Comparison of ENCODE assay signal across 39 cellular contexts in genomic region chr4:157854819-157855218, GRCh38.
"Had no signal": no experiment of that assay in that cellular context is flagged by ENCODE, and none has a peak within 500 bp of the region (broad histone marks: within the 10 kb centered on the region; RNA-seq: fewer than 3 reads in every experiment).

No MANE protein-coding gene starts in this region.

- H3K9me3 ChIP-seq: adrenal gland had no signal

- H3K4me3 Mint-ChIP-seq: activated CD4-positive, alpha-beta memory T cell treated with anti-CD3 and anti-CD28 coated beads for 36 hours; activated CD4-positive, alpha-beta T cell treated with anti-CD3 and anti-CD28 coated beads for 36 hours; activated CD4-positive, alpha-beta T cell treated with anti-CD3 and anti-CD28 coated beads, Interleukin-2, amount 10 ng/mL, durations not matched to agents 7 days and 5 days; activated CD8-positive, alpha-beta T cell treated with anti-CD3 and anti-CD28 coated beads for 36 hours; activated naive CD4-positive, alpha-beta T cell treated with anti-CD3 and anti-CD28 coated beads for 36 hours; activated naive CD8-positive, alpha-beta T cell treated with anti-CD3 and anti-CD28 coated beads for 36 hours; activated T-cell treated with anti-CD3 and anti-CD28 coated beads, Interleukin-2, amount 50 U/mL, for 4 hours; activated T-cell treated with anti-CD3 and anti-CD28 coated beads, Interleukin-2, amount 50 U/mL, for 72 hours; activated T-helper 1 cell treated with anti-CD3 and anti-CD28 coated beads, Interleukin-12 subunit alpha, Interleukin-12 subunit beta, Interleukin-2, Interleukin-4 antibody, amounts not matched to agents 30 ng/mL and 10 ng/mL and 1 ng/mL, durations not matched to agents 14 hours and 24 hours and 36 hours; activated T-helper 17 cell treated with anti-CD3 and anti-CD28 coated beads, Interleukin-2, amount 50 U/mL, for 72 hours; brain; central memory CD8-positive, alpha-beta T cell; T-helper 1 cell treated with Interleukin-12 subunit alpha and Interleukin-12 subunit beta and Interleukin-4 antibody, amounts not matched to agents 30 μg/mL and 1 μg/mL, for 36 hours; T-helper 2 cell treated with Interferon-gamma antibody and Interleukin-4, amounts not matched to agents 5 μg/mL and 100 μg/mL, for 36 hours had no signal

- ATAC-seq: activated CD4-positive, alpha-beta T cell treated with anti-CD3 and anti-CD28 coated beads for 36 hours; activated CD4-positive, CD25-positive, alpha-beta regulatory T cell treated with anti-CD3 and anti-CD28 coated beads, Interleukin-2, amount 50 U/mL, for 24 hours; activated CD8-positive, alpha-beta T cell treated with anti-CD3 and anti-CD28 coated beads for 36 hours; activated naive CD4-positive, alpha-beta T cell treated with anti-CD3 and anti-CD28 coated beads, Interleukin-2, amount 50 U/mL, for 72 hours; activated T-cell treated with anti-CD3 and anti-CD28 coated beads, Interleukin-2, amount 50 U/mL, for 4 hours; activated T-cell treated with anti-CD3 and anti-CD28 coated beads, Interleukin-2, amount 50 U/mL, for 72 hours; activated T-helper 17 cell treated with anti-CD3 and anti-CD28 coated beads, Interleukin-2, amount 50 U/mL, for 72 hours had no signal

- H3K4me3 ChIP-seq: adrenal gland, cardiac muscle cell had no signal

- H3K9me3 Mint-ChIP-seq: activated T-helper 1 cell treated with anti-CD3 and anti-CD28 coated beads, Interleukin-12 subunit alpha, Interleukin-12 subunit beta, Interleukin-2, Interleukin-4 antibody, amounts not matched to agents 30 ng/mL and 10 ng/mL and 1 ng/mL, durations not matched to agents 14 hours and 24 hours and 36 hours had no signal

- H3K4me1 ChIP-seq: adrenal gland had no signal

- H3K36me3 Mint-ChIP-seq: activated CD4-positive, alpha-beta memory T cell treated with anti-CD3 and anti-CD28 coated beads for 36 hours; activated naive CD4-positive, alpha-beta T cell treated with anti-CD3 and anti-CD28 coated beads, Interleukin-2, amount 50 U/mL, for 72 hours; activated naive CD8-positive, alpha-beta T cell treated with anti-CD3 and anti-CD28 coated beads for 36 hours; brain had no signal

- DNase-seq: activated CD4-positive, alpha-beta memory T cell treated with anti-CD3 and anti-CD28 coated beads for 36 hours; activated CD4-positive, alpha-beta T cell treated with anti-CD3 and anti-CD28 coated beads for 1 hour; activated CD4-positive, alpha-beta T cell treated with anti-CD3 and anti-CD28 coated beads for 36 hours; activated CD4-positive, alpha-beta T cell treated with anti-CD3 and anti-CD28 coated beads for 48 hours; activated CD4-positive, alpha-beta T cell treated with anti-CD3 and anti-CD28 coated beads, Interleukin-2, amount 10 ng/mL, durations not matched to agents 7 days and 5 days; activated CD4-positive, CD25-positive, alpha-beta regulatory T cell; activated CD8-positive, alpha-beta memory T cell treated with anti-CD3 and anti-CD28 coated beads, Interleukin-2, amount 50 U/mL, for 4 hours; activated CD8-positive, alpha-beta T cell treated with anti-CD3 and anti-CD28 coated beads for 36 hours; activated effector memory CD4-positive, alpha-beta T cell treated with anti-CD3 and anti-CD28 coated beads, Interleukin-2, amount 50 U/mL, for 16 hours; activated gamma-delta T cell treated with Interleukin-2 at 50 U/mL for 16 hours; activated naive CD4-positive, alpha-beta T cell; activated naive CD4-positive, alpha-beta T cell treated with anti-CD3 and anti-CD28 coated beads for 36 hours; activated naive CD4-positive, alpha-beta T cell treated with anti-CD3 and anti-CD28 coated beads, Interleukin-2, amount 50 U/mL, for 16 hours; activated naive CD8-positive, alpha-beta T cell treated with anti-CD3 and anti-CD28 coated beads for 36 hours; activated T-cell treated with anti-CD3 and anti-CD28 coated beads for 4 hours; activated T-cell treated with anti-CD3 and anti-CD28 coated beads, Interleukin-2, amount 50 U/mL, for 1 hour; activated T-cell treated with anti-CD3 and anti-CD28 coated beads, Interleukin-2, amount 50 U/mL, for 4 hours; activated T-cell treated with anti-CD3 and anti-CD28 coated beads, Interleukin-2, amount 50 U/mL, for 72 hours; adrenal gland; amniotic stem cell; aorta; caudate nucleus; cerebellar nuclear complex; T-helper 1 cell; T-helper 2 cell; T-helper 9 cell had no signal

- H3K27ac ChIP-seq: adrenal gland, cardiac muscle cell, VCaP had no signal

- H3K27ac Mint-ChIP-seq: activated CD4-positive, alpha-beta memory T cell treated with anti-CD3 and anti-CD28 coated beads for 36 hours; activated CD4-positive, alpha-beta T cell treated with anti-CD3 and anti-CD28 coated beads for 36 hours; activated CD4-positive, alpha-beta T cell treated with anti-CD3 and anti-CD28 coated beads, Interleukin-2, amount 10 ng/mL, durations not matched to agents 7 days and 5 days; activated CD8-positive, alpha-beta T cell treated with anti-CD3 and anti-CD28 coated beads for 36 hours; activated naive CD4-positive, alpha-beta T cell treated with anti-CD3 and anti-CD28 coated beads for 36 hours; activated naive CD4-positive, alpha-beta T cell treated with anti-CD3 and anti-CD28 coated beads, Interleukin-2, amount 50 U/mL, for 72 hours; activated naive CD8-positive, alpha-beta T cell treated with anti-CD3 and anti-CD28 coated beads for 36 hours; activated T-cell treated with anti-CD3 and anti-CD28 coated beads, Interleukin-2, amount 50 U/mL, for 72 hours; activated T-helper 1 cell treated with anti-CD3 and anti-CD28 coated beads, Interleukin-12 subunit alpha, Interleukin-12 subunit beta, Interleukin-2, Interleukin-4 antibody, amounts not matched to agents 30 ng/mL and 10 ng/mL and 1 ng/mL, durations not matched to agents 14 hours and 24 hours and 36 hours; activated T-helper 17 cell treated with anti-CD3 and anti-CD28 coated beads, Interleukin-2, amount 50 U/mL, for 72 hours; brain; T-helper 1 cell treated with Interleukin-12 subunit alpha and Interleukin-12 subunit beta and Interleukin-4 antibody, amounts not matched to agents 30 μg/mL and 1 μg/mL, for 36 hours; T-helper 2 cell treated with Interferon-gamma antibody and Interleukin-4, amounts not matched to agents 5 μg/mL and 100 μg/mL, for 36 hours had no signal

- H3K36me3 ChIP-seq: adrenal gland, cardiac muscle cell had no signal

- H3K4me1 Mint-ChIP-seq: activated CD4-positive, alpha-beta T cell treated with anti-CD3 and anti-CD28 coated beads for 36 hours; activated CD4-positive, alpha-beta T cell treated with anti-CD3 and anti-CD28 coated beads, Interleukin-2, amount 10 ng/mL, durations not matched to agents 7 days and 5 days; activated naive CD8-positive, alpha-beta T cell treated with anti-CD3 and anti-CD28 coated beads for 36 hours; activated T-helper 17 cell treated with anti-CD3 and anti-CD28 coated beads, Interleukin-2, amount 50 U/mL, for 72 hours; brain; central memory CD8-positive, alpha-beta T cell had no signal

- H3K27me3 Mint-ChIP-seq: activated CD4-positive, alpha-beta memory T cell treated with anti-CD3 and anti-CD28 coated beads for 36 hours; activated CD4-positive, alpha-beta T cell treated with anti-CD3 and anti-CD28 coated beads for 36 hours; activated CD4-positive, alpha-beta T cell treated with anti-CD3 and anti-CD28 coated beads, Interleukin-2, amount 10 ng/mL, durations not matched to agents 7 days and 5 days; activated CD8-positive, alpha-beta T cell treated with anti-CD3 and anti-CD28 coated beads for 36 hours; activated naive CD8-positive, alpha-beta T cell treated with anti-CD3 and anti-CD28 coated beads for 36 hours; activated T-helper 17 cell treated with anti-CD3 and anti-CD28 coated beads, Interleukin-2, amount 50 U/mL, for 72 hours; brain; central memory CD8-positive, alpha-beta T cell had no signal

- H3K27me3 ChIP-seq: adrenal gland, cardiac muscle cell had no signal

- FAIRE-seq: astrocyte, bronchial epithelial cell, TTC549 had no signal
